Comparison of ENCODE assay signal across 8 cellular contexts in the genomic region with DNA sequence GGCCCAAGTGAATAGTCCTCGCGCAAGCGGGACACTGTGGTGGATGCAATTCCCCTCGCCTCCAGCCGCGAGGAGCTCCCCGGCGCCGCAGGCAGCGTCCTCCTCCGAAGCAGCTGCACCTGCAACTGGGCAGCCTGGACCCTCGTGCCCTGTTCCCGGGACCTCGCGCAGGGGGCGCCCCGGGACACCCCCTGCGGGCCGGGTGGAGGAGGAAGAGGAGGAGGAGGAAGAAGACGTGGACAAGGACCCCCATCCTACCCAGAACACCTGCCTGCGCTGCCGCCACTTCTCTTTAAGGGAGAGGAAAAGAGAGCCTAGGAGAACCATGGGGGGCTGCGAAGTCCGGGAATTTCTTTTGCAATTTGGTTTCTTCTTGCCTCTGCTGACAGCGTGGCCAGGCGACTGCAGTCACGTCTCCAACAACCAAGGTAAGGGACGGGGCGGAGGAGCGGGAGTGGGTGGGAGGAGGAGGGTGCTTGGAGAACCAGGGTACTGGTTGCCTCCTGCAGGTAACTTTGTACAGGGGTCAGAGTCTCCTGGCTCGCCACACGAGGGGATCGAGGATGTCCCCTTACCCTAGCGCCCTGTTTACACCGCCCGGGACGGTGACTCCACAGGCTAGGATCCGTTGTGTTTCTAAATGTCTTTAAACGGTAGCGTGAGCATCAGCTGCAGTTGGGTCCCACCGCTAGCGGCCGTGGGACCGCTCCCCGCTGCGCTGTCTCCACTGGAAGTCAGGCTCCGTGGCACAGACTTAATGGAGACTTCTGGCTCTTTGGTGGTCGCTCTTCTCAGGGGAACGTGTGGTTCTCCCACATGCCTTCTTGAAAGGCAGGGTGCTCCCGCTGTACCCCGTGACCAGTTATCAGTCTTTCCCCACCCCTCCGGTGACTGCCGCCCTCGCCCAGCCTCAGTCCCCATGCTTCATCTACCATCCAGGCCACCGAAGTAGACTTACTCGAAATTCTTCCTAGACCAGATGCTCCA. TPM values are rescaled to one million over a fixed set of nuclear protein-coding genes. Genes with fewer than 3 reads are reported as not detected.
DNase-seq lines count a peak whose midpoint lies in the region; TF ChIP-seq lines count a peak whose summit lies in the region.

A gene (plus strand): TSS at position 14 of the 987 bp plus-strand sequence.

- H2BK15ac ChIP-seq in mesendoderm (replicated peaks; ENCODE audit: low read depth): no peak within 1 kb of the TSS

- H2BK120ac ChIP-seq in mesendoderm (ENCODE audit: low read depth, low read length): no peak within 1 kb of the TSS

- H3K79me2 ChIP-seq in mesendoderm (ENCODE audit: control insufficient read depth, insufficient read depth, low read length): no peaks in the 10 kb centered on the region

- TF ChIP-seq CTCF in vagina (IDR thresholded peaks at IDR 0.05): no peak

- H3K9me3 ChIP-seq in vagina: no peaks in the 10 kb centered on the region

- H3K18ac ChIP-seq in mesendoderm (ENCODE audit: low read length): no peak within 1 kb of the TSS

- H4K5ac ChIP-seq in mesendoderm (ENCODE audit: low read length): no peak within 1 kb of the TSS

- no peak within 1 kb of the TSS for H3K4ac ChIP-seq in mesendoderm (ENCODE audit: low read depth, low read length)

- DNase-seq in AG08395 (ENCODE audit: low spot score) (peak; percentile 5), HuH-7 (ENCODE audit: low spot score) (peak; percentile 68), cerebellar cortex (ENCODE audit: low spot score) (peak; percentile 55), mesendoderm (peak; percentile 32), vagina (ENCODE audit: extremely low spot score in 2 of 2) (peak in 1 of 2 donors; percentile 83), hepatic stellate cell (ENCODE audit: low spot score) (no peak), NCI-H526 treated with DMSO at 0.1 percent for 48 hours (lab: John Stamatoyannopoulos, UW) (no peak)
- no peak for DNase-seq in activated CD4-positive, CD25-positive, alpha-beta regulatory T cell treated with anti-CD3 and anti-CD28 coated beads, Interleukin-2, amount 50 U/mL, for 72 hours

- H3K9ac ChIP-seq in mesendoderm (ENCODE audit: low read length): peak within 1 kb of the TSS; percentile 66

- peak within 1 kb of the TSS; percentile 88 for H3K4me2 ChIP-seq in mesendoderm (ENCODE audit: low read length)

- peak within 1 kb of the TSS; percentile 18 for H3K23ac ChIP-seq in mesendoderm (ENCODE audit: low read length)

- H3K27ac ChIP-seq in mesendoderm (ENCODE audit: low read depth, low read length): no peak within 1 kb of the TSS
- peak within 1 kb of the TSS; percentile 71 for H3K27ac ChIP-seq in vagina

- no peaks in the 10 kb centered on the region for H3K79me1 ChIP-seq in mesendoderm (ENCODE audit: low read length)

- H4K8ac ChIP-seq in mesendoderm (ENCODE audit: low read depth, low read length): no peak within 1 kb of the TSS

- no peaks in the 10 kb centered on the region for H3K4me1 ChIP-seq in mesendoderm (ENCODE audit: control insufficient read depth, low read depth, low read length)
- peaks cover 29% of the 10 kb centered on the region for H3K4me1 ChIP-seq in vagina

- H3K27me3 ChIP-seq in mesendoderm (ENCODE audit: insufficient read depth, low read length, poor library complexity): peaks cover 4% of the 10 kb centered on the region
- H3K27me3 ChIP-seq in vagina: no peaks in the 10 kb centered on the region

- no peak for TF ChIP-seq POLR2A in vagina (IDR thresholded peaks at IDR 0.05)

- H3K4me3 ChIP-seq in mesendoderm (ENCODE audit: low read length): peak within 1 kb of the TSS; percentile 44
- H3K4me3 ChIP-seq in vagina: peak within 1 kb of the TSS; percentile 46 to 54

- H2BK5ac ChIP-seq in mesendoderm (ENCODE audit: low read length): no peak within 1 kb of the TSS

- intact Hi-C loops in vagina (cut with DNase I): no loop called here

- H3K56ac ChIP-seq in mesendoderm (ENCODE audit: low read length): peak within 1 kb of the TSS; percentile 92

- no CpG with 5 or more reads among the region's 56 CpGs for WGBS in mesendoderm (ENCODE audit: extremely low coverage, insufficient coverage, low lambda C conversion rate)

- H3K36me3 ChIP-seq in mesendoderm (ENCODE audit: control insufficient read depth, insufficient read depth, low read length) (no peaks in the 10 kb centered on the region), vagina (no peaks in the 10 kb centered on the region)

- no peak within 1 kb of the TSS for H2AK5ac ChIP-seq in mesendoderm (ENCODE audit: low read length)

RNA-seq across cellular contexts. Expression of the gene that starts here (rescaled TPM):
- 1.3 TPM for polyA plus RNA-seq in mesendoderm (2013, experiment 1 of 2)
- polyA plus RNA-seq in mesendoderm (2013, experiment 2 of 2): 1.1 TPM
- total RNA-seq in vagina: 1.2 TPM

Comparison
In these comparisons a context has a peak if more than half of its experiments do, and no peak if none do; other contexts are left out.
1. DNase-seq: peak in AG08395 (single experiment), HuH-7 (single experiment), cerebellar cortex (single experiment) and mesendoderm (single experiment); none in activated CD4-positive, CD25-positive, alpha-beta regulatory T cell treated with anti-CD3 and anti-CD28 coated beads, Interleukin-2, amount 50 U/mL, for 72 hours (single experiment), hepatic stellate cell (single experiment) and NCI-H526 treated with DMSO at 0.1 percent for 48 hours (single experiment).